Comparison of ENCODE assay signal across 1 cellular context in genomic region chr2:47265158-47265557, GRCh38.
A peak's percentile ranks its signal among the peaks of the same experiment; 100 is the strongest.
TF ChIP-seq lines count a peak whose summit lies in the region.

No MANE protein-coding gene starts in this region.

TF ChIP-seq in HepG2, 621 proteins besides CTCF, POLR2A, EP300 and RAD21 (continued from another document and continues in another):
- TF ChIP-seq MIER3 (CRISPR knock-in tag; IDR thresholded peaks at IDR 0.05; ENCODE audit: borderline replicate concordance) = peak; percentile 61; the same call in 1 of the 2 replicates
- TF ChIP-seq KAT8 (CRISPR knock-in tag; IDR thresholded peaks at IDR 0.05) = peak; percentile 48; the same call in 1 of the 2 replicates
- TF ChIP-seq PITX1 (CRISPR knock-in tag; IDR thresholded peaks at IDR 0.05) = peak; percentile 47; the same call in 1 of the 2 replicates
- no peak for TF ChIP-seq ZBTB2 (CRISPR knock-in tag; IDR thresholded peaks at IDR 0.05; ENCODE audit: low read depth)
- no peak for TF ChIP-seq ZNF136 (CRISPR knock-in tag; IDR thresholded peaks at IDR 0.05; ENCODE audit: low read depth)
- TF ChIP-seq ZNF777 (CRISPR knock-in tag; IDR thresholded peaks at IDR 0.05) = no peak
- TF ChIP-seq ZNF609 (CRISPR knock-in tag; IDR thresholded peaks at IDR 0.05; ENCODE audit: borderline replicate concordance) = peak; percentile 52; the same call in 1 of the 2 replicates
- TF ChIP-seq PHF21A (CRISPR knock-in tag; IDR thresholded peaks at IDR 0.05) = peak; percentile 88
- TF ChIP-seq KMT2A (CRISPR knock-in tag; IDR thresholded peaks at IDR 0.05) = peak; percentile 56; the same call in 1 of the 2 replicates
- TF ChIP-seq FOXP1 (IDR thresholded peaks at IDR 0.05) = no peak
- peak; percentile 51; the same call in 1 of the 2 replicates for TF ChIP-seq FOXP1 (CRISPR knock-in tag; IDR thresholded peaks at IDR 0.05)
- no peak for TF ChIP-seq FLYWCH1 (CRISPR knock-in tag; IDR thresholded peaks at IDR 0.05)
- no peak for TF ChIP-seq NCOA5 (CRISPR knock-in tag; IDR thresholded peaks at IDR 0.05)
- TF ChIP-seq ZNF639 (CRISPR knock-in tag; conservative IDR thresholded peaks at IDR 0.05) = no peak
- TF ChIP-seq LCORL (IDR thresholded peaks at IDR 0.05) = no peak
- peak; percentile 53; the same call in 1 of the 2 replicates for TF ChIP-seq LCORL (CRISPR knock-in tag; IDR thresholded peaks at IDR 0.05)
- peak; percentile 71 for TF ChIP-seq DPF2 (CRISPR knock-in tag; IDR thresholded peaks at IDR 0.05; ENCODE audit: borderline replicate concordance, low read depth)
- no peak for TF ChIP-seq SRF (IDR thresholded peaks at IDR 0.05; ENCODE audit: low read depth, low read length)
- peak; percentile 10; the same call in 1 of the 2 replicates for TF ChIP-seq HOXA3 (CRISPR knock-in tag; IDR thresholded peaks at IDR 0.05)
- peak; percentile 61; the same call in 1 of the 2 replicates for TF ChIP-seq SOX5 (CRISPR knock-in tag; IDR thresholded peaks at IDR 0.05; ENCODE audit: borderline replicate concordance)
- peak; percentile 33 for TF ChIP-seq CCAR2 (optimal IDR thresholded peaks at IDR 0.05; ENCODE audit: low read depth, low read length)
- peak; percentile 63; the same call in 1 of the 2 replicates for TF ChIP-seq MTF1 (CRISPR knock-in tag; IDR thresholded peaks at IDR 0.05)
- no peak for TF ChIP-seq NCOR1 (IDR thresholded peaks at IDR 0.05; ENCODE audit: borderline replicate concordance, low read length)
- no peak for TF ChIP-seq ZBTB20 (CRISPR knock-in tag; IDR thresholded peaks at IDR 0.05; ENCODE audit: borderline replicate concordance, low read depth)
- TF ChIP-seq ZNF280B (CRISPR knock-in tag; IDR thresholded peaks at IDR 0.05; ENCODE audit: borderline replicate concordance) = no peak
- TF ChIP-seq MIXL1 (CRISPR knock-in tag; IDR thresholded peaks at IDR 0.05) = 0 out of 2 replicates have a peak, but pooled peaks have one; percentile 27
- TF ChIP-seq STAT6 (CRISPR knock-in tag; IDR thresholded peaks at IDR 0.05; ENCODE audit: borderline replicate concordance) = no peak
- TF ChIP-seq SALL2 (CRISPR knock-in tag; IDR thresholded peaks at IDR 0.05) = no peak
- no peak for TF ChIP-seq ZNF614 (CRISPR knock-in tag; IDR thresholded peaks at IDR 0.05; ENCODE audit: borderline replicate concordance)
- TF ChIP-seq PRDM15 (CRISPR knock-in tag; IDR thresholded peaks at IDR 0.05) = no peak
- TF ChIP-seq ZNF263 (CRISPR knock-in tag; IDR thresholded peaks at IDR 0.05) = peak; percentile 37; the same call in 1 of the 2 replicates
- TF ChIP-seq ZNF460 (CRISPR knock-in tag; IDR thresholded peaks at IDR 0.05; ENCODE audit: borderline replicate concordance) = no peak
- no peak for TF ChIP-seq TOPORS (CRISPR knock-in tag; IDR thresholded peaks at IDR 0.05)
- TF ChIP-seq ZNF280D (CRISPR knock-in tag; IDR thresholded peaks at IDR 0.05) = no peak
- no peak for TF ChIP-seq CCDC6 (CRISPR knock-in tag; IDR thresholded peaks at IDR 0.05)
- no peak for TF ChIP-seq DNMT1 (CRISPR knock-in tag; IDR thresholded peaks at IDR 0.05)
